Comparison of ENCODE assay signal across 16 cellular contexts in the genomic region with DNA sequence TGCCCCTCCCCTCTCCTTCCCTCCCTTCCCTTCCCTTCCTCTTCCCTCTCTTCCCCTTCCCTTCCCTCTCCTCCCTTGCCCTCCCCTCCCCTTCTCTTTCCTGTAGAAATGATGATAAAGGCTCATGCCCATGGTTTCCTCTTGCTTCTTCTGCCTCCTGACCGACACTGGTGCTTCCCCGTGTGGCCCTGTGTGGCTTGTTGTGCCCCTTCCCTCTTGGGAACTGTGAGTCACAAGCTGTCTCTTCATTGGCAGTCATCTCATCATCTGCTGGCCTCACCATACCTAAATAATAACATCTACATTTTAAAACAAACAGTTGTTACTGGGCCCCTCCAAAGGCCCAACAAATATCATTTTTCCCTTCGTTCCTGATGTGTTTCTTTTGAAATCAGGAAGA. TPM values are rescaled to one million over a fixed set of nuclear protein-coding genes. Genes with fewer than 3 reads are reported as not detected.
DNase-seq lines count a peak whose midpoint lies in the region; ATAC-seq and TF ChIP-seq lines count a peak whose summit lies in the region.
"Had no signal": no experiment of that assay in that cellular context is flagged by ENCODE, and none has a peak within 500 bp of the region (broad histone marks: within the 10 kb centered on the region; RNA-seq: fewer than 3 reads in every experiment).

No MANE protein-coding gene starts in this region.

- peak overlapping the region; percentile 95 for H4K91ac ChIP-seq in IMR-90 (ENCODE audit: insufficient read depth, low read depth, low read length)

- H2BK5ac ChIP-seq in IMR-90 (ENCODE audit: low read depth, low read length, poor library complexity, severe bottlenecking), result peak overlapping the region; percentile 97

- H3K36me3 ChIP-seq in IMR-90 (ENCODE audit: control insufficient read depth, insufficient read depth, low read length) (no peaks in the 10 kb centered on the region), osteoblast (ENCODE audit: insufficient read depth, low read length) (no peaks in the 10 kb centered on the region)
- H3K36me3 ChIP-seq: colonic mucosa, gastroesophageal sphincter, lower lobe of right lung had no signal

- H3K56ac ChIP-seq in IMR-90 (ENCODE audit: extremely low read depth, insufficient read depth, low read length), result peak overlapping the region; percentile 58

- peak overlapping the region; percentile 91 for H3K4ac ChIP-seq in IMR-90 (ENCODE audit: low read depth, low read length)

- H2BK120ac ChIP-seq in IMR-90 (ENCODE audit: low read depth, low read length), result peak overlapping the region; percentile 96

- ATAC-seq in GM18502 (IDR thresholded peaks at IDR 0.05; ENCODE audit: poor library complexity, unreplicated experiment) (peak; percentile 48), GM21447 (IDR thresholded peaks at IDR 0.05; ENCODE audit: unreplicated experiment) (peak; percentile 55), IMR-90 (ENCODE audit: low read depth) (no peak), HG02571 (IDR thresholded peaks at IDR 0.05; ENCODE audit: unreplicated experiment) (no peak), HG02973 (IDR thresholded peaks at IDR 0.05; ENCODE audit: unreplicated experiment) (no peak)
- ATAC-seq: lower lobe of right lung; natural killer cell treated with Interleukin-12 subunit alpha and Interleukin-12 subunit beta and Interleukin-15 and Interleukin-18, amount 100 ng/mL, for 72 hours had no signal

- H3K4me1 ChIP-seq in IMR-90 (ENCODE audit: control insufficient read depth, insufficient read depth, low read length) (peaks cover 18% of the 10 kb centered on the region), osteoblast (ENCODE audit: insufficient read depth, low read length) (peaks cover 23% of the 10 kb centered on the region)
- H3K4me1 ChIP-seq: colonic mucosa, gastroesophageal sphincter, lower lobe of right lung had no signal

- H3K27me3 ChIP-seq in IMR-90 (ENCODE audit: control insufficient read depth, insufficient read depth, low read length) (no peaks in the 10 kb centered on the region; the same call in 1 of the 2 replicates), osteoblast (ENCODE audit: insufficient read depth, low read length) (peaks cover 3% of the 10 kb centered on the region)
- H3K27me3 ChIP-seq: colonic mucosa had no signal

- TF ChIP-seq RAD21 in IMR-90 (IDR thresholded peaks at IDR 0.05; ENCODE audit: low read length), result no peak

- peak overlapping the region; percentile 79 for H2AK9ac ChIP-seq in IMR-90 (replicated peaks; ENCODE audit: low read depth, low read length, poor library complexity)

- no peaks in the 10 kb centered on the region for H4K20me1 ChIP-seq in IMR-90 (ENCODE audit: insufficient read depth, low read length)
- H4K20me1 ChIP-seq in osteoblast (ENCODE audit: insufficient read depth, low read length), result no peaks in the 10 kb centered on the region

- WGBS in IMR-90 (ENCODE audit: extremely low coverage in 2 of 2, insufficient read length in 1 of 2), 2 experiments, result no CpG with 5 or more reads among the region's 3 CpGs

- no peak for TF ChIP-seq CTCF in IMR-90 (conservative IDR thresholded peaks at IDR 0.05; ENCODE audit: low read depth, low read length)
- no peak for TF ChIP-seq CTCF in osteoblast (IDR thresholded peaks at IDR 0.05; ENCODE audit: extremely low read depth, low read depth, low read length)

- TF ChIP-seq POLR2A in IMR-90 (IDR thresholded peaks at IDR 0.05; ENCODE audit: low read depth, low read length), result no peak

- H2AK5ac ChIP-seq in IMR-90 (ENCODE audit: low read depth, low read length), result peak overlapping the region; percentile 97

- intact Hi-C loops in IMR-90 (cut with micrococcal nuclease), result loop anchor here (2.0 kb wide), 1 partner anchor 109 kb away; no protein-coding TSS in a partner anchor

- H3K27ac ChIP-seq in IMR-90 (ENCODE audit: insufficient read depth, low read length) (peak overlapping the region; percentile 93), osteoblast (ENCODE audit: low read depth, low read length) (peak overlapping the region; percentile 70)
- H3K27ac ChIP-seq: colonic mucosa, lower lobe of right lung had no signal

- CTCF ChIA-PET in IMR-90 (lab: Yijun Ruan, JAX), result no interaction called here

- H3K18ac ChIP-seq in IMR-90 (ENCODE audit: low read depth, low read length), result peak overlapping the region; percentile 72

- peak overlapping the region; percentile 94 for H3K14ac ChIP-seq in IMR-90 (replicated peaks; ENCODE audit: low read depth, low read length)

- H3K4me3 ChIP-seq in IMR-90 (ENCODE audit: insufficient read depth, low read depth, low read length) (no peak overlapping the region), osteoblast (ENCODE audit: insufficient read depth, low read length) (no peak overlapping the region)
- H3K4me3 ChIP-seq: colonic mucosa, gastroesophageal sphincter, lower lobe of right lung had no signal

- DNase-seq in IMR-90, result no peak
- no peak for DNase-seq in osteoblast (ENCODE audit: insufficient read length, low spot score, missing footprints)
- DNase-seq in AG08396 (ENCODE audit: low spot score), result no peak
- DNase-seq: activated CD4-positive, alpha-beta T cell treated with anti-CD3 and anti-CD28 coated beads, Interleukin-2, amount 50 U/mL, for 4 hours; aorta; colonic mucosa; lower lobe of right lung; NCI-H1694; SHP77; T-helper 9 cell had no signal

- peak overlapping the region; percentile 74 for H4K5ac ChIP-seq in IMR-90 (ENCODE audit: low read depth, low read length)

- dilution Hi-C loops in IMR-90 (cut with HindIII; ENCODE audit: low sequenced_read_pairs, unreplicated experiment), result no loop called here

- H3K9ac ChIP-seq in IMR-90 (ENCODE audit: low read depth, low read length), result no peak overlapping the region

- peaks cover 0 to 3% of the 10 kb centered on the region in 2 experiments; a peak in 1 of 4 replicates for H3K79me1 ChIP-seq in IMR-90 (ENCODE audit: low read depth in 1 of 2, low read length in 2 of 2)

- no TSS peak for BruUV-seq in IMR-90 (replicated peaks; lab: Mats Ljungman, UMichigan)

- H2BK20ac ChIP-seq in IMR-90 (ENCODE audit: low read depth, low read length), result peak overlapping the region; percentile 95

- H3K4me2 ChIP-seq in IMR-90 (ENCODE audit: low read depth, low read length), result peak overlapping the region; percentile 48; the same call in 1 of the 2 replicates
- H3K4me2 ChIP-seq in osteoblast (ENCODE audit: insufficient read depth, low read length), result peak overlapping the region; percentile 23

- peak overlapping the region; percentile 92 to 96 for H4K8ac ChIP-seq in IMR-90 (ENCODE audit: low read depth in 2 of 2, low read length in 2 of 2)

- H3K23ac ChIP-seq in IMR-90 (ENCODE audit: low read depth, low read length), result peak overlapping the region; percentile 84; the same call in 1 of the 2 replicates

- no peaks in the 10 kb centered on the region for H3K79me2 ChIP-seq in osteoblast (ENCODE audit: insufficient read depth, low read length)

- H3K9me3 ChIP-seq in IMR-90 (ENCODE audit: control insufficient read depth, insufficient read depth, low read length) (no peaks in the 10 kb centered on the region), osteoblast (ENCODE audit: low read depth, low read length) (no peaks in the 10 kb centered on the region)
- H3K9me3 ChIP-seq: colonic mucosa, gastroesophageal sphincter, lower lobe of right lung had no signal

- POLR2A ChIA-PET in IMR-90 (lab: Charles Lee; ENCODE audit: unreplicated experiment), result interaction anchor here (0.7 kb wide), 1 partner anchor 21 kb away, joined by 4 read pairs; no protein-coding TSS in a partner anchor

- in situ Hi-C loops in IMR-90 (cut with MboI; ENCODE audit: low sequenced_read_pairs), result no loop called here

- peaks cover 9% of the 10 kb centered on the region for H3K9me1 ChIP-seq in IMR-90 (ENCODE audit: insufficient read depth, low read length)

- peak overlapping the region; percentile 76 for H2AFZ ChIP-seq in IMR-90 (replicated peaks; ENCODE audit: low read length, poor library complexity)
- peak overlapping the region; percentile 75 for H2AFZ ChIP-seq in osteoblast (ENCODE audit: low read length)

- peak overlapping the region; percentile 99 for H2BK15ac ChIP-seq in IMR-90 (ENCODE audit: low read depth, low read length)

TF ChIP-seq in IMR-90, 13 proteins besides CTCF, POLR2A, EP300 and RAD21 (continues in another document):
- TF ChIP-seq ELK1 (IDR thresholded peaks at IDR 0.05; ENCODE audit: borderline replicate concordance, low read depth, low read length) (no peak), CHD1 (IDR thresholded peaks at IDR 0.05; ENCODE audit: low read depth, low read length) (no peak), RFX5 (IDR thresholded peaks at IDR 0.05; ENCODE audit: low read depth, low read length) (no peak), NFE2L2 (IDR thresholded peaks at IDR 0.05; ENCODE audit: low read depth, low read length) (no peak), MXI1 (IDR thresholded peaks at IDR 0.05; ENCODE audit: borderline replicate concordance, low read depth, low read length) (no peak), CEBPB (IDR thresholded peaks at IDR 0.05; ENCODE audit: low read depth, low read length) (no peak)

RNA-seq across cellular contexts. Expression of gene CARNMT1, which starts 11.7 kb away (rescaled TPM):
- total RNA-seq in IMR-90 (2012; rRNA removed), result 10.0 and 21.1 TPM in 2 replicates
- polyA plus RNA-seq in IMR-90 (2012; rRNA removed), result 4.9 and 5.5 TPM in 2 replicates
- polyA plus RNA-seq in IMR-90 (2012; cell fraction: cytosol; rRNA removed), result 6.0 and 9.9 TPM in 2 replicates
- polyA plus RNA-seq in IMR-90 (2012; cell fraction: nucleus; rRNA removed; ENCODE audit: low replicate concordance), result 3.4 and 5.2 TPM in 2 replicates
- 27.1 and 33.3 TPM in 2 replicates for total RNA-seq in osteoblast

RNA-seq across cellular contexts. Expression of gene NMRK1, which starts 48.2 kb away (rescaled TPM):
- total RNA-seq in IMR-90 (2012; rRNA removed) (5.7 and 6.7 TPM in 2 replicates), osteoblast (21.4 and 29.2 TPM in 2 replicates)
- polyA plus RNA-seq in IMR-90 (2012; rRNA removed), result 5.3 and 5.9 TPM in 2 replicates
- polyA plus RNA-seq in IMR-90 (2012; cell fraction: cytosol; rRNA removed), result 1.8 and 2.0 TPM in 2 replicates
- polyA plus RNA-seq in IMR-90 (2012; cell fraction: nucleus; rRNA removed; ENCODE audit: low replicate concordance), result 1.8 and 18.7 TPM in 2 replicates

RNA-seq across cellular contexts. Expression of gene OSTF1, which starts 48.5 kb away (rescaled TPM):
- total RNA-seq in IMR-90 (2012; rRNA removed) (41.6 and 50.0 TPM in 2 replicates), osteoblast (30.0 and 35.1 TPM in 2 replicates)
- polyA plus RNA-seq in IMR-90 (2012; rRNA removed), result 15.4 and 17.1 TPM in 2 replicates
- polyA plus RNA-seq in IMR-90 (2012; cell fraction: cytosol; rRNA removed), result 4.7 and 5.2 TPM in 2 replicates
- polyA plus RNA-seq in IMR-90 (2012; cell fraction: nucleus; rRNA removed; ENCODE audit: low replicate concordance), result 0.84 and 6.2 TPM in 2 replicates

Comparison
In these comparisons a context has a peak if more than half of its experiments do, and no peak if none do; other contexts are left out.
1. ATAC-seq: peak in GM18502 (single experiment) and GM21447 (single experiment); none in IMR-90 (single experiment), HG02571 (single experiment) and HG02973 (single experiment).